8 cellular contexts compared by ENCODE assay signal in genomic region chr20:61263084-61263695, GRCh38.
DNase-seq lines count a peak whose midpoint lies in the region; ATAC-seq and TF ChIP-seq lines count a peak whose summit lies in the region.

No MANE protein-coding gene starts in this region.

- POLR2A ChIA-PET in AG04449 (lab: Yijun Ruan, JAX): no interaction called here
- POLR2A ChIA-PET in HEK293T (lab: Yijun Ruan, JAX): no interaction called here

- no peaks in the 10 kb centered on the region for H3K27me3 ChIP-seq in iPS-15b (ENCODE audit: control insufficient read depth, insufficient read depth, low read length)

- ATAC-seq in stimulated activated naive CD8-positive, alpha-beta T cell treated with anti-CD3 and anti-CD28 coated beads, Interleukin-15, Interleukin-2, amounts not matched to agents 100 U/mL and 50 U/mL, for 24 hours: no peak
- ATAC-seq in HG02973 (IDR thresholded peaks at IDR 0.05; ENCODE audit: unreplicated experiment) (no peak), HG03571 (IDR thresholded peaks at IDR 0.05; ENCODE audit: unreplicated experiment) (no peak)

- no peaks in the 10 kb centered on the region for H3K9me3 ChIP-seq in iPS-15b (ENCODE audit: control insufficient read depth, insufficient read depth, low read length)

- no peaks in the 10 kb centered on the region for H3K4me1 ChIP-seq in iPS-15b (ENCODE audit: control insufficient read depth, insufficient read depth, low read length)

- H3K4me3 ChIP-seq in AG04449 (ENCODE audit: low read depth, low read length) (no peak overlapping the region), iPS-15b (ENCODE audit: low read depth, low read length) (peak overlapping the region; percentile 18)

- TF ChIP-seq CTCF in AG04449 (IDR thresholded peaks at IDR 0.05; ENCODE audit: insufficient read depth, low read length, missing control alignments): peak; percentile 80

- DNase-seq in AG04449 (ENCODE audit: low read depth, low spot score): no peak
- peak; percentile 26 for DNase-seq in HEK293T (ENCODE audit: extremely low spot score)
- DNase-seq in activated T-cell treated with anti-CD3 and anti-CD28 coated beads for 4 hours: peak; percentile 25
- DNase-seq in stimulated activated naive CD8-positive, alpha-beta T cell treated with anti-CD3 and anti-CD28 coated beads, Interleukin-15, Interleukin-2, amounts not matched to agents 100 U/mL and 50 U/mL, for 24 hours: peak; percentile 54
- DNase-seq in NCI-H446 treated with DMSO at 0.1 percent for 48 hours (lab: John Stamatoyannopoulos, UW): no peak

- no peaks in the 10 kb centered on the region for H3K36me3 ChIP-seq in iPS-15b (ENCODE audit: control insufficient read depth, insufficient read depth, low read length)

- CTCF ChIA-PET in AG04449 (lab: Yijun Ruan, JAX): interaction anchor here (0.7 to 3.4 kb wide), 28 partner anchors 8 to 1323 kb away, joined by 3 to 51 read pairs (median 3); partner anchors contain the start of genes CDH4, FAM217B and PPP1R3D
- CTCF ChIA-PET in HEK293T (lab: Yijun Ruan, JAX): interaction anchor here (0.7 to 3.9 kb wide), 3 partner anchors 11 to 262 kb away, joined by 3 to 12 read pairs (median 4); partner anchors contain the start of gene CDH4

- H3K9ac ChIP-seq in iPS-15b (ENCODE audit: low read depth, low read length): no peak overlapping the region

TF ChIP-seq in HEK293T, 16 proteins besides CTCF, POLR2A, EP300 and RAD21:
- no peak for TF ChIP-seq ZNF384 (IDR thresholded peaks at IDR 0.05)
- no peak for TF ChIP-seq SUZ12 (IDR thresholded peaks at IDR 0.05)
TF ChIP-seq in HEK293T: peak in this region for 0.

Comparison
In these comparisons a context has a peak if more than half of its experiments do, and no peak if none do; other contexts are left out.
1. DNase-seq: peak in HEK293T (single experiment), activated T-cell treated with anti-CD3 and anti-CD28 coated beads for 4 hours (single experiment) and stimulated activated naive CD8-positive, alpha-beta T cell treated with anti-CD3 and anti-CD28 coated beads, Interleukin-15, Interleukin-2, amounts not matched to agents 100 U/mL and 50 U/mL, for 24 hours (single experiment); none in AG04449 (single experiment) and NCI-H446 treated with DMSO at 0.1 percent for 48 hours (single experiment).